ENCODE assay signal across 8 cellular contexts in genomic region chr2:225122582-225123486, GRCh38.
DNase-seq lines count a peak whose midpoint lies in the region; ATAC-seq, FAIRE-seq and TF ChIP-seq lines count a peak whose summit lies in the region.

No MANE protein-coding gene starts in this region.

- ATAC-seq in HG02885 (IDR thresholded peaks at IDR 0.05; ENCODE audit: poor library complexity, unreplicated experiment) (peak; percentile 63), HG02973 (IDR thresholded peaks at IDR 0.05; ENCODE audit: unreplicated experiment) (no peak)

- H3K9ac ChIP-seq in SK-N-MC (ENCODE audit: insufficient read length), result peak overlapping the region; percentile 67

- no peaks in the 10 kb centered on the region for H3K36me3 ChIP-seq in SK-N-MC (ENCODE audit: insufficient read depth, low read length)

- no peaks in the 10 kb centered on the region for H3K9me3 ChIP-seq in SK-N-MC (ENCODE audit: low read depth, low read length)

- TF ChIP-seq CTCF in D721Med (IDR thresholded peaks at IDR 0.05; ENCODE audit: insufficient read depth, missing control alignments), result peak; percentile 68

- no peak for FAIRE-seq in D721Med (lab: Jason Lieb, UNC)

- peak overlapping the region; percentile 70 for H3K4me3 ChIP-seq in SK-N-MC

- no peak for DNase-seq in D721Med (ENCODE audit: insufficient read length, low spot score)
- peak; percentile 65 for DNase-seq in SK-N-MC (ENCODE audit: low read depth, low spot score)
- peak; percentile 17 for DNase-seq in fibroblast of the conjunctiva (ENCODE audit: low read depth)
- peak; percentile 34 for DNase-seq in stimulated activated CD4-positive, alpha-beta T cell treated with anti-CD3 and anti-CD28 coated beads, Interleukin-4, amount 100 ng/mL, for 24 hours
- DNase-seq in GM19240 (ENCODE audit: insufficient read length, low spot score), result no peak
- DNase-seq in stimulated activated naive CD4-positive, alpha-beta T cell treated with Interleukin-2 at 50 U/mL for 16 hours (lab: John Stamatoyannopoulos, UW), result no peak

- peak overlapping the region; percentile 98 for H3K27ac ChIP-seq in SK-N-MC

Comparison
In these comparisons a context has a peak if more than half of its experiments do, and no peak if none do; other contexts are left out.
1. DNase-seq: peak in SK-N-MC (single experiment), fibroblast of the conjunctiva (single experiment) and stimulated activated CD4-positive, alpha-beta T cell treated with anti-CD3 and anti-CD28 coated beads, Interleukin-4, amount 100 ng/mL, for 24 hours (single experiment); none in D721Med (single experiment), GM19240 (single experiment) and stimulated activated naive CD4-positive, alpha-beta T cell treated with Interleukin-2 at 50 U/mL for 16 hours (single experiment).